ENCODE assay signal across 8 cellular contexts in the genomic region with DNA sequence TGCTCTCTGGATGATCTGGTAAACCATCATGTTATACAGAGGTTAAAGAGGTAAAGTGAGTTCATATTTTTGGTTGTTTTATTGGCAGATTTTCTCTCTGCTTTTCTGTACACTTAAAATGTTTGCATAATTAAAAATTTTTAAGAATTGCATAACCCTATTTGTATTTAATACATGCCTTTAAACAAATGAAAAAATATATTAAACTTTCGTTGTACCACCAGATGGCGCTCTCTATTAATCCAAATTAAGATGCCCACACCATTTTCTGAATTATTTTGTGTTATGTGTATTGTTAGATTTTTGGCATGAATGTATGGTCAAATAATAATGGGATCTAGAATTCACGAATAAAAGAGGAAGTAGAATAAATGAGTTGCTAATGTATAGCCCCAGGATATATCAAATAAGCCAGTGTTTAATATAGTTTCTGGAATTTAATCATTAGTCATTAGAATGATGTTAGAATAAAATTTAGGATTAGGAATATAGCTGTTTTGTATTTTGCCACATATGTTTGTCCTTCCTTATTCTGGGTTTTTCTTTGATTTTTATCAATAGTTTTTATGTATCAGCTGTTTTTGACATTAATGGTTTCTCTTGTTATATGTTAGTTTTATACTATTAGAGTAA. TPM values are rescaled to one million over a fixed set of nuclear protein-coding genes. Genes with fewer than 3 reads are reported as not detected.
DNase-seq lines count a peak whose midpoint lies in the region; ATAC-seq and TF ChIP-seq lines count a peak whose summit lies in the region.

No MANE protein-coding gene starts in this region.

- H3K9me3 Mint-ChIP-seq in CD4-positive, CD25-positive, alpha-beta regulatory T cell: no peaks in the 10 kb centered on the region
- peaks cover 0 to 2% of the 10 kb centered on the region in 2 donors for H3K9me3 Mint-ChIP-seq in activated T-cell treated with anti-CD3 and anti-CD28 coated beads, Interleukin-2, amount 50 U/mL, for 72 hours

- H3K4me1 ChIP-seq in CD4-positive, CD25-positive, alpha-beta regulatory T cell (ENCODE audit: control insufficient read depth, insufficient read depth, low read length, poor library complexity, severe bottlenecking): peaks cover 11% of the 10 kb centered on the region
- H3K4me1 ChIP-seq in Peyer's patch: peaks cover 0 to 4% (median 0%) of the 10 kb centered on the region in 4 donors

- no peak for ATAC-seq in CD4-positive, CD25-positive, alpha-beta regulatory T cell (ENCODE audit: low read depth in 2 of 2)
- ATAC-seq in activated T-cell treated with anti-CD3 and anti-CD28 coated beads, Interleukin-2, amount 50 U/mL, for 72 hours (replicated peaks in 1 of 2): no peak
- no peak for ATAC-seq in HG03432 (IDR thresholded peaks at IDR 0.05; ENCODE audit: unreplicated experiment)

- no peaks in the 10 kb centered on the region for H3K36me3 ChIP-seq in CD4-positive, CD25-positive, alpha-beta regulatory T cell (ENCODE audit: control insufficient read depth, insufficient read depth, low read length)
- H3K36me3 ChIP-seq in Peyer's patch: no peaks in the 10 kb centered on the region

- H3K36me3 Mint-ChIP-seq in CD4-positive, CD25-positive, alpha-beta regulatory T cell: peaks cover 9% of the 10 kb centered on the region
- peaks cover 0 to 4% of the 10 kb centered on the region in 2 donors for H3K36me3 Mint-ChIP-seq in activated T-cell treated with anti-CD3 and anti-CD28 coated beads, Interleukin-2, amount 50 U/mL, for 72 hours (ENCODE audit: insufficient read depth in 2 of 2)

- no peaks in the 10 kb centered on the region for H3K27me3 ChIP-seq in CD4-positive, CD25-positive, alpha-beta regulatory T cell (ENCODE audit: control insufficient read depth, insufficient read depth, low read length)
- no peaks in the 10 kb centered on the region for H3K27me3 ChIP-seq in Peyer's patch

- TF ChIP-seq CTCF in Peyer's patch (IDR thresholded peaks at IDR 0.05) (peak; percentile 34 to 71 (median 64)), epithelial cell of proximal tubule (conservative IDR thresholded peaks at IDR 0.05; ENCODE audit: low read depth, low read length) (peak; percentile 59)

- H3K9me3 ChIP-seq in CD4-positive, CD25-positive, alpha-beta regulatory T cell (ENCODE audit: control insufficient read depth in 2 of 2, low read length in 2 of 2): no peaks in the 10 kb centered on the region
- no peaks in the 10 kb centered on the region for H3K9me3 ChIP-seq in Peyer's patch

- H3K27ac ChIP-seq in CD4-positive, CD25-positive, alpha-beta regulatory T cell (ENCODE audit: insufficient read depth, low read length, poor library complexity, severe bottlenecking): no peak overlapping the region
- H3K27ac ChIP-seq in Peyer's patch: no peak overlapping the region

- H3K4me3 Mint-ChIP-seq in CD4-positive, CD25-positive, alpha-beta regulatory T cell: no peak overlapping the region
- H3K4me3 Mint-ChIP-seq in activated T-cell treated with anti-CD3 and anti-CD28 coated beads, Interleukin-2, amount 50 U/mL, for 72 hours: no peak overlapping the region

- H3K27ac Mint-ChIP-seq in CD4-positive, CD25-positive, alpha-beta regulatory T cell: no peak overlapping the region
- no peak overlapping the region for H3K27ac Mint-ChIP-seq in activated T-cell treated with anti-CD3 and anti-CD28 coated beads, Interleukin-2, amount 50 U/mL, for 72 hours

- no peaks in the 10 kb centered on the region for H3K27me3 Mint-ChIP-seq in CD4-positive, CD25-positive, alpha-beta regulatory T cell
- H3K27me3 Mint-ChIP-seq in activated T-cell treated with anti-CD3 and anti-CD28 coated beads, Interleukin-2, amount 50 U/mL, for 72 hours (ENCODE audit: low read depth): no peaks in the 10 kb centered on the region

- TF ChIP-seq POLR2A in Peyer's patch (IDR thresholded peaks at IDR 0.05): no peak

- peak in 2 of 3 donors; percentile 55 to 64 for DNase-seq in CD4-positive, CD25-positive, alpha-beta regulatory T cell
- DNase-seq in HT-29 (ENCODE audit: low spot score): peak; percentile 75
- no peak for DNase-seq in Peyer's patch
- no peak for DNase-seq in epithelial cell of proximal tubule (ENCODE audit: low read depth)
- DNase-seq in pons (ENCODE audit: low spot score): peak; percentile 60
- DNase-seq in activated T-cell treated with anti-CD3 and anti-CD28 coated beads, Interleukin-2, amount 50 U/mL, for 72 hours: no peak
- DNase-seq in ureter (ENCODE audit: low spot score): no peak

- H3K4me3 ChIP-seq in CD4-positive, CD25-positive, alpha-beta regulatory T cell (ENCODE audit: low read depth, low read length): no peak overlapping the region
- no peak overlapping the region for H3K4me3 ChIP-seq in Peyer's patch
- H3K4me3 ChIP-seq in epithelial cell of proximal tubule (ENCODE audit: low read depth, low read length): no peak overlapping the region

- H3K4me1 Mint-ChIP-seq in CD4-positive, CD25-positive, alpha-beta regulatory T cell: peaks cover 46 to 75% (median 53%) of the 10 kb centered on the region in 4 donors
- peaks cover 49% of the 10 kb centered on the region for H3K4me1 Mint-ChIP-seq in activated T-cell treated with anti-CD3 and anti-CD28 coated beads, Interleukin-2, amount 50 U/mL, for 72 hours (ENCODE audit: low read depth)

RNA-seq across cellular contexts. Expression of gene SMAP1, which starts 38.9 kb away (rescaled TPM):
- total RNA-seq in CD4-positive, CD25-positive, alpha-beta regulatory T cell: 35.2 TPM
- 10 to 100 TPM; 17.5 to 28.5 (median 23.9) TPM for polyA plus RNA-seq in CD4-positive, CD25-positive, alpha-beta regulatory T cell
- total RNA-seq in HT-29 (2014; rRNA removed; shearing (Covaris generic)): 14.1 and 16.7 TPM in 2 replicates
- total RNA-seq in Peyer's patch (10 to 100 TPM; 23.1 to 48.9 (median 42.1) TPM), epithelial cell of proximal tubule (19.6 and 24.7 TPM in 2 replicates), ureter (21.9 TPM)
- 10 to 100 TPM; 28.9 to 30.9 TPM for total RNA-seq in activated T-cell treated with anti-CD3 and anti-CD28 coated beads, Interleukin-2, amount 50 U/mL, for 72 hours

Comparison
In these comparisons a context has a peak if more than half of its experiments do, and no peak if none do; other contexts are left out.
1. DNase-seq: peak in CD4-positive, CD25-positive, alpha-beta regulatory T cell (2 of 3), HT-29 (single experiment) and pons (single experiment); none in Peyer's patch (0 of 3), epithelial cell of proximal tubule (single experiment), activated T-cell treated with anti-CD3 and anti-CD28 coated beads, Interleukin-2, amount 50 U/mL, for 72 hours (0 of 2) and ureter (single experiment).